Comparison of ENCODE assay signal across 25 cellular contexts in the genomic region with DNA sequence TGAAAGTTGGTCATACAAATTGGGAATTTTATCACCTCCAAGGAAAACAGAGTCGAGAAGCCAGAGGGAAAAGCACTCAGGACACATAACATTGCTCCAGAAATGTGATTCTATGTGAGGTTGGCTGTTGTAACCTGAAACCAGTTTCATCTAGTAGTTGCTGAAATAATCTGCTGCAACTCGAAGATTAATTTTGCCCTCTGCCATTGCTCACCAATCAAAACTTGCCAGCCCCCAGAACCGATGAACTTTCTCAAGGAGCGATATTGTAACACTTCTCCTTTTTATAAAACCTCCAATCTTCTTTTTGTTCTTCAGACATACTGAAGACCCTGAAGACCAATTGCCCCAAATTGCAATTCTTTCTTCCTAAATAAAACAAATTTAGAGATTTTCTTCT. TPM values are rescaled to one million over a fixed set of nuclear protein-coding genes. Genes with fewer than 3 reads are reported as not detected.
DNase-seq lines count a peak whose midpoint lies in the region; ATAC-seq lines count a peak whose summit lies in the region.
"Had no signal": no experiment of that assay in that cellular context is flagged by ENCODE, and none has a peak within 500 bp of the region (broad histone marks: within the 10 kb centered on the region; RNA-seq: fewer than 3 reads in every experiment).

No MANE protein-coding gene starts in this region.

- H4K20me1 ChIP-seq in Karpas-422 (ENCODE audit: insufficient read depth, low read depth, low read length) = no peaks in the 10 kb centered on the region

- H3K9me2 ChIP-seq in Karpas-422 (replicated peaks; ENCODE audit: insufficient read depth, low read length) = no peaks in the 10 kb centered on the region

- no peaks in the 10 kb centered on the region for H3K36me3 ChIP-seq in Karpas-422 (ENCODE audit: insufficient read depth, low read length)
- peaks cover 42 to 74% (median 61%) of the 10 kb centered on the region in 3 experiments for H3K36me3 ChIP-seq in naive thymus-derived CD4-positive, alpha-beta T cell (ENCODE audit: control insufficient read depth in 2 of 3, insufficient read depth in 3 of 3, low read length in 3 of 3)
- H3K36me3 ChIP-seq: BE2C had no signal

- H3K9ac ChIP-seq in Karpas-422 (ENCODE audit: low read length) = peak overlapping the region; percentile 50

- no peaks in the 10 kb centered on the region for H3K9me3 ChIP-seq in Karpas-422 (ENCODE audit: low read length)
- no peaks in the 10 kb centered on the region for H3K9me3 ChIP-seq in naive thymus-derived CD4-positive, alpha-beta T cell (ENCODE audit: control insufficient read depth in 2 of 3, low read length in 3 of 3)
- H3K9me3 ChIP-seq: BE2C, mucosa of descending colon, spleen had no signal

- peak overlapping the region; percentile 43 for H3K4me3 Mint-ChIP-seq in T-helper 2 cell treated with Interferon-gamma antibody and Interleukin-4, amounts not matched to agents 5 μg/mL and 100 μg/mL, for 36 hours
- H3K4me3 Mint-ChIP-seq in activated T-helper 17 cell treated with anti-CD3 and anti-CD28 coated beads, Interleukin-2, amount 50 U/mL, for 72 hours = peak overlapping the region; percentile 70
- H3K4me3 Mint-ChIP-seq in naive thymus-derived CD4-positive, alpha-beta T cell = peak overlapping the region in 8 of 10 donors; percentile 35 to 87 (median 41)

- CTCF ChIA-PET in naive thymus-derived CD4-positive, alpha-beta T cell (lab: Charles Lee) = interaction anchor here (4.3 to 20.9 kb wide), 2 partner anchors 13 to 29 kb away, joined by 70 to 430 read pairs; partner anchors contain the start of gene LCP2

- DNase-seq in T-helper 2 cell treated with Interferon-gamma antibody and Interleukin-4, amounts not matched to agents 5 μg/mL and 100 μg/mL, for 36 hours (ENCODE audit: low spot score) = no peak
- DNase-seq in T-helper 2 cell (no peak), Karpas-422 (peak; percentile 79), C1 segment of cervical spinal cord (lab: John Stamatoyannopoulos, UW) (no peak)
- no peak for DNase-seq in naive thymus-derived CD4-positive, alpha-beta T cell
- no peak for DNase-seq in activated CD4-positive, CD25-positive, alpha-beta regulatory T cell (lab: John Stamatoyannopoulos, UW)
- DNase-seq: 8988T; activated CD4-positive, CD25-positive, alpha-beta regulatory T cell treated with anti-CD3 and anti-CD28 coated beads, Interleukin-2, amount 50 U/mL, for 72 hours; BE2C; foreskin keratinocyte; H7; mucosa of descending colon; NCI-H187; PC-9; retina; spleen; stimulated activated CD4-positive, alpha-beta T cell treated with anti-CD3 and anti-CD28 coated beads, Interleukin-4, amount 100 ng/mL, for 4 hours had no signal

- H3K4me1 Mint-ChIP-seq in T-helper 2 cell treated with Interferon-gamma antibody and Interleukin-4, amounts not matched to agents 5 μg/mL and 100 μg/mL, for 36 hours (ENCODE audit: low read depth) = peaks cover 73% of the 10 kb centered on the region
- peaks cover 57% of the 10 kb centered on the region for H3K4me1 Mint-ChIP-seq in activated T-helper 17 cell treated with anti-CD3 and anti-CD28 coated beads, Interleukin-2, amount 50 U/mL, for 72 hours
- H3K4me1 Mint-ChIP-seq in naive thymus-derived CD4-positive, alpha-beta T cell = peaks cover 61 to 100% (median 96%) of the 10 kb centered on the region in 7 donors

- H3K4me3 ChIP-seq in Karpas-422 (ENCODE audit: low read length) = 0 out of 2 replicates have a peak overlapping the region, but pooled peaks have one; percentile 11
- no peak overlapping the region for H3K4me3 ChIP-seq in naive thymus-derived CD4-positive, alpha-beta T cell (ENCODE audit: low read length)
- H3K4me3 ChIP-seq: mucosa of descending colon, PC-9, spleen had no signal

- H2AFZ ChIP-seq in Karpas-422 (ENCODE audit: low read length) = no peak overlapping the region
- H2AFZ ChIP-seq: PC-9 had no signal

- peak overlapping the region; percentile 56 for H3K27ac Mint-ChIP-seq in T-helper 2 cell treated with Interferon-gamma antibody and Interleukin-4, amounts not matched to agents 5 μg/mL and 100 μg/mL, for 36 hours
- H3K27ac Mint-ChIP-seq in activated T-helper 17 cell treated with anti-CD3 and anti-CD28 coated beads, Interleukin-2, amount 50 U/mL, for 72 hours = peak overlapping the region; percentile 91
- peak overlapping the region; percentile 66 to 98 (median 92) for H3K27ac Mint-ChIP-seq in naive thymus-derived CD4-positive, alpha-beta T cell

- peaks cover 87% of the 10 kb centered on the region for H3K4me1 ChIP-seq in Karpas-422 (ENCODE audit: low read length)
- H3K4me1 ChIP-seq in naive thymus-derived CD4-positive, alpha-beta T cell (ENCODE audit: control insufficient read depth in 2 of 2, insufficient read depth in 2 of 2, low read length in 2 of 2) = peaks cover 64 to 88% of the 10 kb centered on the region in 2 donors
- H3K4me1 ChIP-seq: BE2C, foreskin keratinocyte had no signal

- ATAC-seq in activated T-helper 17 cell treated with anti-CD3 and anti-CD28 coated beads, Interleukin-2, amount 50 U/mL, for 72 hours (replicated peaks) = no peak
- no peak for ATAC-seq in naive thymus-derived CD4-positive, alpha-beta T cell
- no peak for ATAC-seq in HG03520 (IDR thresholded peaks at IDR 0.05; ENCODE audit: unreplicated experiment)
- ATAC-seq: foreskin keratinocyte, mucosa of descending colon had no signal

- POLR2A ChIA-PET in naive thymus-derived CD4-positive, alpha-beta T cell (lab: Charles Lee) = interaction anchor here (1.0 to 6.1 kb wide), 4 partner anchors 10 to 71 kb away, joined by 3 to 95 read pairs (median 7); partner anchors contain the start of gene LCP2

- H3K36me3 Mint-ChIP-seq in T-helper 2 cell treated with Interferon-gamma antibody and Interleukin-4, amounts not matched to agents 5 μg/mL and 100 μg/mL, for 36 hours (ENCODE audit: low read depth) = peaks cover 85% of the 10 kb centered on the region
- H3K36me3 Mint-ChIP-seq in activated T-helper 17 cell treated with anti-CD3 and anti-CD28 coated beads, Interleukin-2, amount 50 U/mL, for 72 hours (ENCODE audit: low read depth) = peaks cover 100% of the 10 kb centered on the region
- peaks cover 19 to 80% (median 65%) of the 10 kb centered on the region in 5 donors for H3K36me3 Mint-ChIP-seq in naive thymus-derived CD4-positive, alpha-beta T cell

- no peaks in the 10 kb centered on the region for H3K27me3 ChIP-seq in Karpas-422 (ENCODE audit: low read length)
- H3K27me3 ChIP-seq in naive thymus-derived CD4-positive, alpha-beta T cell (ENCODE audit: control insufficient read depth in 2 of 2, insufficient read depth in 2 of 2, low read length in 2 of 2) = no peaks in the 10 kb centered on the region

- no peaks in the 10 kb centered on the region for H3K79me2 ChIP-seq in Karpas-422 (ENCODE audit: low read length)

- intact Hi-C loops in naive thymus-derived CD4-positive, alpha-beta T cell (cut with micrococcal nuclease) = loop anchor here (2.0 to 10.0 kb wide), 4 partner anchors 15 to 1911 kb away; partner anchors contain the start of genes FBXW11 (in 1 of the 2) and SPDL1 (in 1 of the 2)

- peak overlapping the region; percentile 88 for H3K27ac ChIP-seq in Karpas-422 (ENCODE audit: low read length)
- H3K27ac ChIP-seq in naive thymus-derived CD4-positive, alpha-beta T cell (ENCODE audit: low read depth, low read length) = peak overlapping the region; percentile 74
- H3K27ac ChIP-seq: epithelial cell of prostate, foreskin keratinocyte, PC-9 had no signal

- peak overlapping the region; percentile 76 for H3K4me2 ChIP-seq in Karpas-422 (ENCODE audit: low read depth, low read length, poor library complexity, severe bottlenecking)
- H3K4me2 ChIP-seq: PC-9 had no signal

- H3K9me3 Mint-ChIP-seq in T-helper 2 cell treated with Interferon-gamma antibody and Interleukin-4, amounts not matched to agents 5 μg/mL and 100 μg/mL, for 36 hours = no peaks in the 10 kb centered on the region
- no peaks in the 10 kb centered on the region for H3K9me3 Mint-ChIP-seq in activated T-helper 17 cell treated with anti-CD3 and anti-CD28 coated beads, Interleukin-2, amount 50 U/mL, for 72 hours
- H3K9me3 Mint-ChIP-seq in naive thymus-derived CD4-positive, alpha-beta T cell = peaks cover 0 to 3% (median 0%) of the 10 kb centered on the region in 11 donors

- no peaks in the 10 kb centered on the region for H3K27me3 Mint-ChIP-seq in T-helper 2 cell treated with Interferon-gamma antibody and Interleukin-4, amounts not matched to agents 5 μg/mL and 100 μg/mL, for 36 hours (ENCODE audit: low read depth)
- no peaks in the 10 kb centered on the region for H3K27me3 Mint-ChIP-seq in activated T-helper 17 cell treated with anti-CD3 and anti-CD28 coated beads, Interleukin-2, amount 50 U/mL, for 72 hours
- H3K27me3 Mint-ChIP-seq in naive thymus-derived CD4-positive, alpha-beta T cell = no peaks in the 10 kb centered on the region

RNA-seq across cellular contexts. Expression of gene C5orf58, which starts 31.1 kb away (rescaled TPM):
- 7.8 TPM in 1 of 2 replicates, not detected in the other for total RNA-seq in Karpas-422 (2014; rRNA removed; shearing (Covaris generic); ENCODE audit: low replicate concordance)
- not detected for total RNA-seq in activated T-helper 17 cell treated with anti-CD3 and anti-CD28 coated beads, Interleukin-2, amount 50 U/mL, for 72 hours
- not detected for total RNA-seq in naive thymus-derived CD4-positive, alpha-beta T cell
- polyA plus RNA-seq in naive thymus-derived CD4-positive, alpha-beta T cell = 1 to 10 TPM; 1.6 to 2.0 TPM
- total RNA-seq: bronchial epithelial cell; foreskin keratinocyte; liver; mucosa of descending colon; omental fat pad; PC-9; spleen; T-helper 2 cell treated with Interferon-gamma antibody and Interleukin-4, amounts not matched to agents 100 ng/mL and 5 ng/mL, for 36 hours; ureter had no signal
- polyA plus RNA-seq: foreskin keratinocyte had no signal

RNA-seq across cellular contexts. Expression of gene LCP2, which starts 33.7 kb away (rescaled TPM):
- 0.22 and 0.82 TPM in 2 replicates for total RNA-seq in Karpas-422 (2014; rRNA removed; shearing (Covaris generic); ENCODE audit: low replicate concordance)
- total RNA-seq in activated T-helper 17 cell treated with anti-CD3 and anti-CD28 coated beads, Interleukin-2, amount 50 U/mL, for 72 hours = 100 to 1,000 TPM; 202 to 204 TPM
- 100 to 1,000 TPM; 291 to 414 (median 306) TPM for total RNA-seq in naive thymus-derived CD4-positive, alpha-beta T cell
- 100 to 1,000 TPM; 189 to 295 TPM for polyA plus RNA-seq in naive thymus-derived CD4-positive, alpha-beta T cell
- total RNA-seq: bronchial epithelial cell, foreskin keratinocyte, PC-9 had no signal
- polyA plus RNA-seq: foreskin keratinocyte had no signal

Comparison
In these comparisons a context has a peak if more than half of its experiments do, and no peak if none do; other contexts are left out.
1. RNA of gene LCP2, which starts 33.7 kb away (total RNA-seq): 291 to 414 TPM in naive thymus-derived CD4-positive, alpha-beta T cell and 202 to 204 TPM in activated T-helper 17 cell treated with anti-CD3 and anti-CD28 coated beads, Interleukin-2, amount 50 U/mL, for 72 hours; 0.22 to 0.82 TPM in Karpas-422; every median in the first group is over 100 times any median in the second.
2. Peak in every context shown above with its lines, with median percentiles within 50 percentile points of each other: H3K27ac Mint-ChIP-seq and H3K4me3 Mint-ChIP-seq.